1 cellular context compared by ENCODE assay signal in the genomic region with DNA sequence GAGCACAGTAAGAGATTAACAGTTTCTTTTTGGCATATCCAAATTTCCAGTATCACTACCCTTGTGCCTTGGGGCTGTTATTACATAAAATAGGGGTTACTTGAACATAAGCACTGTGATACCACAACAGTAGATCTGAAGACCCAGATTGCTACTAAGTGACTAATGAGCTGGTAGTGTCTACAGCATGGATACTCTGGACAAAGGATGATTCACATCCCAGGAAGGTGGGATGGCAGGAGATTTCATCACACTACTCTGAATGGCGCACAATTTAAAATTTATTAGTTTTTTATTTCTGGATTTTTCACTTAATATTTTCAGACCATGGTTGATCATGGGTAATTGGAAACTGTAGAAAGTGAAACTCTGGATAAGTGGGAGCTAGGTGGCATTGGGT.
A peak's percentile ranks its signal among the peaks of the same experiment; 100 is the strongest.
TF ChIP-seq lines count a peak whose summit lies in the region.

No MANE protein-coding gene starts in this region.

TF ChIP-seq in A549, 52 proteins besides CTCF, POLR2A, EP300 and RAD21 (continued from another document):
- TF ChIP-seq USF2 (IDR thresholded peaks at IDR 0.05): no peak
- TF ChIP-seq KDM1A (IDR thresholded peaks at IDR 0.05; ENCODE audit: low read depth): no peak
- peak; percentile 60 for TF ChIP-seq JUNB (IDR thresholded peaks at IDR 0.05)
- TF ChIP-seq HOXA7 (CRISPR knock-in tag; IDR thresholded peaks at IDR 0.05): no peak
- TF ChIP-seq, protein P1, sequence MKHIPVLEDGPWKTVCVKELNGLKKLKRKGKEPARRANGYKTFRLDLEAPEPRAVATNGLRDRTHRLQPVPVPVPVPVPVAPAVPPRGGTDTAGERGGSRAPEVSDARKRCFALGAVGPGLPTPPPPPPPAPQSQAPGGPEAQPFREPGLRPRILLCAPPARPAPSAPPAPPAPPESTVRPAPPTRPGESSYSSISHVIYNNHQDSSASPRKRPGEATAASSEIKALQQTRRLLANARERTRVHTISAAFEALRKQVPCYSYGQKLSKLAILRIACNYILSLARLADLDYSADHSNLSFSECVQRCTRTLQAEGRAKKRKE (CRISPR knock-in tag; IDR thresholded peaks at IDR 0.05; ENCODE audit: low read depth): no peak
- no peak for TF ChIP-seq HOXB13 (CRISPR knock-in tag; IDR thresholded peaks at IDR 0.05; ENCODE audit: low read depth)
- TF ChIP-seq BHLHE40 (IDR thresholded peaks at IDR 0.05; ENCODE audit: low read depth, low read length): no peak
- TF ChIP-seq ZC3H11A (IDR thresholded peaks at IDR 0.05): no peak
- TF ChIP-seq CBX2 (IDR thresholded peaks at IDR 0.05; ENCODE audit: borderline replicate concordance, low read depth): no peak
- no peak for TF ChIP-seq ZNF302 (CRISPR knock-in tag; IDR thresholded peaks at IDR 0.05)
- no peak for TF ChIP-seq RARB (CRISPR knock-in tag; IDR thresholded peaks at IDR 0.05)
- no peak for TF ChIP-seq NPAS2 (CRISPR knock-in tag; IDR thresholded peaks at IDR 0.05; ENCODE audit: borderline replicate concordance)
- TF ChIP-seq CEBPB (IDR thresholded peaks at IDR 0.05): peak; percentile 78 to 86
- peak in 1 of 2 experiments; percentile 34; a peak in 1 of 5 replicates for TF ChIP-seq JUN (IDR thresholded peaks at IDR 0.05)
